Comparison of ENCODE assay signal across 8 cellular contexts in the genomic region with DNA sequence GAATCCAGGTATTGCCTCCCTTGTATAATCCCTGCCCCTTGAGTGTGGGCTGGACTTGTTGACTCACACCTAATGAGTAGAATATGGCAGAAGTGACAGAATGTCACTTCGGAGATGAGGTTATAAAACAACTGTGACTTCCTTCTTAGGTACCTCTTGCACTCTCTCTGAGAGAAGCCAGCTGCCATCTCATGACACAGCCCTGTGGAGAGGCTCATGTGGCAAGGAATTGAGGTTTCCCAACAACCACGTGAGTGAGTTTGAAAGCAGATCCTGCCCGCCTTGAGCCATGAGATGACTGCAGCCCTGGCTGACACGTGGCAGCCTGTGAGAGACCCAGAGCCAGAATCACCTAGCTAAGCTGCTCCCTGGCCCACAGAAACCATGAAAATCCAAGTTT. TPM values are rescaled to one million over a fixed set of nuclear protein-coding genes. Genes with fewer than 3 reads are reported as not detected.
A peak's percentile ranks its signal among the peaks of the same experiment; 100 is the strongest.
DNase-seq lines count a peak whose midpoint lies in the region; ATAC-seq and TF ChIP-seq lines count a peak whose summit lies in the region.

No MANE protein-coding gene starts in this region.

- peak; percentile 72 for DNase-seq in NCI-H2107 (lab: John Stamatoyannopoulos, UW)
- DNase-seq in epithelial cell of esophagus (ENCODE audit: low read depth) = peak; percentile 54
- peak; percentile 64 for DNase-seq in renal cortical epithelial cell (ENCODE audit: low read depth)
- no peak for DNase-seq in DMS114 treated with DMSO at 0.1 percent for 48 hours (lab: John Stamatoyannopoulos, UW; ENCODE audit: unreplicated experiment)
- no peak for DNase-seq in EL
- no peak for DNase-seq in inferior parietal cortex (ENCODE audit: extremely low spot score)
- DNase-seq in cerebellum (ENCODE audit: low spot score) = no peak

- no peak overlapping the region for H3K4me3 ChIP-seq in epithelial cell of esophagus (ENCODE audit: low read length)

- ATAC-seq in GM19463 (IDR thresholded peaks at IDR 0.05; ENCODE audit: unreplicated experiment) = peak; percentile 79

- no peak for TF ChIP-seq CTCF in epithelial cell of esophagus (IDR thresholded peaks at IDR 0.05; ENCODE audit: insufficient read depth, low read depth, low read length, missing control alignments)

RNA-seq across cellular contexts. Expression of a gene that starts 13.5 kb away (rescaled TPM):
- total RNA-seq in renal cortical epithelial cell (not detected in 2 replicates), cerebellum (not detected)

RNA-seq across cellular contexts. Expression of a gene that starts 32.0 kb away (rescaled TPM):
- total RNA-seq in renal cortical epithelial cell (3.0 and 4.0 TPM in 2 replicates), cerebellum (1.3 TPM)

RNA-seq across cellular contexts. Expression of a gene that starts 33.4 kb away (rescaled TPM):
- total RNA-seq in renal cortical epithelial cell = 13.4 and 20.1 TPM in 2 replicates
- total RNA-seq in cerebellum = 17.9 TPM

Comparison
In these comparisons a context has a peak if more than half of its experiments do, and no peak if none do; other contexts are left out.
1. DNase-seq: peak in NCI-H2107 (single experiment), epithelial cell of esophagus (single experiment) and renal cortical epithelial cell (single experiment); none in DMS114 treated with DMSO at 0.1 percent for 48 hours (single experiment), EL (single experiment), inferior parietal cortex (single experiment) and cerebellum (single experiment).